Comparison of ENCODE assay signal across 8 cellular contexts in the genomic region with DNA sequence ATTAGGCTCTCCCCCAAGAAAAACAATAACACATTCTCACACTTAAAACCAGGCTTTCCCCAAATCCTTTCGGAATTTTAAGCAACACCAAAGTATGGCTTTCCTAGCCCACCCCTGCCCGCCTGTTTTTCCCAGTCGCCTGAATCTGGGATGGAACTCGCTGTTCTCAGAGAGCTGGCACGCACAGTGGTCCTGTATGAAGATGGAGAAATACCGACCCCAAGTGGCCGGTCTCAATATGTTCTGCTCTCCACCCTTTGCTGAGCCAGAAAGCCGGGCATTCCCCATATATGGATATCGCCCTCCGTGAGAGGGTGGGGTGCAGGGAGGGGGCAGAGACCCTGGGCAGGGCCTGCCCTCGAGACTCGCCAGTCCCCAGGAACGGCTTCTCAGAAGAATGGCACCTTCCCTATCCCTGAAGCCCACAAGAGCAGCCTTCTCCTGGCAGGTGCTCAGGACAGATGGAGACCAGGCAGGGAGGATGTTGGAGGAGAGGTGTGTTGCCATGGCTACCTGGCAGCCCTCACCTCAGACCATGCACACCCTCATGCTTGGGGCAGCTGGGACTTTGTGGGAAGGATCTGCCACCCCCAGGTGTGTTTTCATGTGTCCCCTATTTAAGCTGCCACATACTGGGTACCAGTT. TPM values are rescaled to one million over a fixed set of nuclear protein-coding genes. Genes with fewer than 3 reads are reported as not detected.
DNase-seq lines count a peak whose midpoint lies in the region; ATAC-seq and TF ChIP-seq lines count a peak whose summit lies in the region.

No MANE protein-coding gene starts in this region.

- TF ChIP-seq CTCF in GM13976 (IDR thresholded peaks at IDR 0.05; ENCODE audit: borderline replicate concordance, control extremely low read depth, extremely low read depth, insufficient read depth, missing control alignments) (peak; percentile 38), left ventricle myocardium inferior (IDR thresholded peaks at IDR 0.05; ENCODE audit: borderline replicate concordance) (peak; percentile 77), psoas muscle (IDR thresholded peaks at IDR 0.05) (peak; percentile 54)

- intact Hi-C loops in left ventricle myocardium inferior (cut with micrococcal nuclease): no loop called here
- intact Hi-C loops in psoas muscle (cut with DNase I): loop anchor here in 1 of 2 donors (5.0 kb wide), 1 partner anchor 224 kb away; no protein-coding TSS in a partner anchor

- H3K36me3 ChIP-seq in left ventricle myocardium inferior: no peaks in the 10 kb centered on the region
- H3K36me3 ChIP-seq in psoas muscle (ENCODE audit: insufficient read depth in 1 of 2, low read depth in 1 of 2): no peaks in the 10 kb centered on the region

- H3K27me3 ChIP-seq in left ventricle myocardium inferior (ENCODE audit: low read depth): no peaks in the 10 kb centered on the region
- H3K27me3 ChIP-seq in psoas muscle (ENCODE audit: insufficient read depth in 3 of 3, low read length in 2 of 3): no peaks in the 10 kb centered on the region

- peak overlapping the region; percentile 64 for H3K27ac ChIP-seq in left ventricle myocardium inferior (replicated peaks)
- no peak overlapping the region for H3K27ac ChIP-seq in psoas muscle

- no peak overlapping the region for H3K4me3 ChIP-seq in left ventricle myocardium inferior
- no peak overlapping the region for H3K4me3 ChIP-seq in psoas muscle

- DNase-seq in A172 (ENCODE audit: low spot score): peak; percentile 46
- peak; percentile 72 for DNase-seq in GM13976 (ENCODE audit: low spot score)
- DNase-seq in NCI-H446 (lab: John Stamatoyannopoulos, UW): peak; percentile 45 to 64
- peak; percentile 54 for DNase-seq in amniotic epithelial cell (ENCODE audit: low read depth)
- peak; percentile 72 for DNase-seq in left ventricle myocardium inferior
- peak; percentile 53 to 80 for DNase-seq in psoas muscle
- no peak for DNase-seq in DMS153 (lab: John Stamatoyannopoulos, UW)

- H3K9me3 ChIP-seq in left ventricle myocardium inferior (replicated peaks): no peaks in the 10 kb centered on the region
- H3K9me3 ChIP-seq in psoas muscle: no peaks in the 10 kb centered on the region

- 7 to 11% (median 8%) methylated on average over 13 of the region's 13 CpGs for WGBS in psoas muscle, 3 donors

- in situ Hi-C loops in GM13976 (cut with MboI; ENCODE audit: low sequenced_read_pairs, unreplicated experiment): no loop called here

- ATAC-seq in psoas muscle: peak in 1 of 4 donors; percentile 37
- ATAC-seq in GM18909 (IDR thresholded peaks at IDR 0.05; ENCODE audit: poor library complexity, unreplicated experiment): no peak

- H3K4me1 ChIP-seq in left ventricle myocardium inferior (peaks cover 25% of the 10 kb centered on the region), psoas muscle (peaks cover 5% of the 10 kb centered on the region)

RNA-seq across cellular contexts. Expression of a gene that starts 3.4 kb away (rescaled TPM):
- total RNA-seq in A172 (2014; rRNA removed; shearing (Covaris generic)): not detected in 2 replicates
- total RNA-seq in left ventricle myocardium inferior: not detected
- under 1 TPM; 0.21 to 0.46 (median 0.23) TPM for total RNA-seq in psoas muscle
- under 1 TPM; 0.25 to 0.61 (median 0.31) TPM for polyA plus RNA-seq in psoas muscle

RNA-seq across cellular contexts. Expression of a gene that starts 37.9 kb away (rescaled TPM):
- 13.6 and 18.7 TPM in 2 replicates for total RNA-seq in A172 (2014; rRNA removed; shearing (Covaris generic))
- total RNA-seq in left ventricle myocardium inferior (6.8 TPM), psoas muscle (10 to 100 TPM in 1 of 4 donors, 1 to 10 TPM in 3; 6.3 to 35.0 (median 8.6) TPM)
- polyA plus RNA-seq in psoas muscle: 10 to 100 TPM; 10.7 to 11.7 (median 11.6) TPM
